In the genomic region with DNA sequence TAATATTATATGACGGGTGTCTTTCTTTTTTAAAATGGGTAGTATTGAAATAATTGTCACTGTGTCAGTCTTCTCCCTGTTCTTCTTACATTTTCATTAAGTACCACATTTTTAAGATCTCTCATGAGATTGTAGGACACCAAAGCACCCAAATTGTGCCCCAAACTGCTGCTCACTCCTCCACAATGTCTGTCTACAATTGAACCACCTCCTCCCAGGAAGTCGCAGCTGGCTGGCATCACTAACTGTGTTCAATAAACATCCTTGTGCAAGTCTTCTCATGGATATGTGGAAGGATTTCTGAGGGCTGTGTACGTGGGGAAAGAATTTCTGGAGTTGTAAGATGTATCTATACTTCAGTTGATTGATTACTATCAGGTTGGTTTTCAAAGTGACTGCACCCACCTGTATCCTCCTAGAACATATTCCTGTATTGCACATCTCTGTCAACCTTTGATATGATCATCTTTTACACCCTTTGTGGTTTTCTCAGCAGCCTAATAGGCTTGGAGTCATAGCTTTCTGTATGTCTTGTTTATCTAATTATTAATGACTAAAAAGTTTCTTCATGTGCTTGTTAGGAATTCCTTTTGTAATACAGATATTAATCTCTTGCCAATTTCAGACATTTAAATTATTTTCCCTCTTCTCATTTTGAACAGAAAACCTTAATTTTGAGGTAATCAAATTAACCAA, we compare ENCODE assay signal across 1 cellular context.
TF ChIP-seq lines count a peak whose summit lies in the region.

No MANE protein-coding gene starts in this region.

TF ChIP-seq in GM12878, 131 proteins besides CTCF, POLR2A, EP300 and RAD21:
- no peak for TF ChIP-seq CHD4 (IDR thresholded peaks at IDR 0.05)
- TF ChIP-seq IRF4 (IDR thresholded peaks at IDR 0.05; ENCODE audit: low read depth, low read length), result no peak
- no peak for TF ChIP-seq YY1 (IDR thresholded peaks at IDR 0.05; ENCODE audit: low read depth, low read length)
- no peak for TF ChIP-seq TARDBP (IDR thresholded peaks at IDR 0.05; ENCODE audit: borderline replicate concordance)
- TF ChIP-seq, protein P1, sequence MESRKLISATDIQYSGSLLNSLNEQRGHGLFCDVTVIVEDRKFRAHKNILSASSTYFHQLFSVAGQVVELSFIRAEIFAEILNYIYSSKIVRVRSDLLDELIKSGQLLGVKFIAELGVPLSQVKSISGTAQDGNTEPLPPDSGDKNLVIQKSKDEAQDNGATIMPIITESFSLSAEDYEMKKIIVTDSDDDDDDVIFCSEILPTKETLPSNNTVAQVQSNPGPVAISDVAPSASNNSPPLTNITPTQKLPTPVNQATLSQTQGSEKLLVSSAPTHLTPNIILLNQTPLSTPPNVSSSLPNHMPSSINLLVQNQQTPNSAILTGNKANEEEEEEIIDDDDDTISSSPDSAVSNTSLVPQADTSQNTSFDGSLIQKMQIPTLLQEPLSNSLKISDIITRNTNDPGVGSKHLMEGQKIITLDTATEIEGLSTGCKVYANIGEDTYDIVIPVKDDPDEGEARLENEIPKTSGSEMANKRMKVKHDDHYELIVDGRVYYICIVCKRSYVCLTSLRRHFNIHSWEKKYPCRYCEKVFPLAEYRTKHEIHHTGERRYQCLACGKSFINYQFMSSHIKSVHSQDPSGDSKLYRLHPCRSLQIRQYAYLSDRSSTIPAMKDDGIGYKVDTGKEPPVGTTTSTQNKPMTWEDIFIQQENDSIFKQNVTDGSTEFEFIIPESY (IDR thresholded peaks at IDR 0.05), result no peak
- no peak for TF ChIP-seq JUNB (IDR thresholded peaks at IDR 0.05)
- TF ChIP-seq, protein P2, sequence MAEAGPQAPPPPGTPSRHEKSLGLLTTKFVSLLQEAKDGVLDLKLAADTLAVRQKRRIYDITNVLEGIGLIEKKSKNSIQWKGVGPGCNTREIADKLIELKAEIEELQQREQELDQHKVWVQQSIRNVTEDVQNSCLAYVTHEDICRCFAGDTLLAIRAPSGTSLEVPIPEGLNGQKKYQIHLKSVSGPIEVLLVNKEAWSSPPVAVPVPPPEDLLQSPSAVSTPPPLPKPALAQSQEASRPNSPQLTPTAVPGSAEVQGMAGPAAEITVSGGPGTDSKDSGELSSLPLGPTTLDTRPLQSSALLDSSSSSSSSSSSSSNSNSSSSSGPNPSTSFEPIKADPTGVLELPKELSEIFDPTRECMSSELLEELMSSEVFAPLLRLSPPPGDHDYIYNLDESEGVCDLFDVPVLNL (IDR thresholded peaks at IDR 0.05; ENCODE audit: low read depth, low read length), result no peak
- no peak for TF ChIP-seq NBN (IDR thresholded peaks at IDR 0.05)
- TF ChIP-seq SMAD1 (IDR thresholded peaks at IDR 0.05; ENCODE audit: low read depth, partially characterized antibody), result no peak
- TF ChIP-seq ZNF217 (IDR thresholded peaks at IDR 0.05), result no peak
- no peak for TF ChIP-seq ELK1 (IDR thresholded peaks at IDR 0.05; ENCODE audit: low read depth, low read length)
- TF ChIP-seq FOXK2 (IDR thresholded peaks at IDR 0.05), result no peak
